1 cellular context compared by ENCODE assay signal in genomic region chr22:30077279-30077678, GRCh38.
TF ChIP-seq lines count a peak whose summit lies in the region.

No MANE protein-coding gene starts in this region.

TF ChIP-seq in SK-N-SH treated with all-trans-retinoic acid at 6 μM for 48 hours, 23 proteins besides CTCF, POLR2A, EP300 and RAD21 (continued from another document):
- no peak for TF ChIP-seq TSHZ2 (CRISPR knock-in tag; IDR thresholded peaks at IDR 0.05)
